In genomic region chr1:9705337-9706098, GRCh38 we compare ENCODE assay signal across 14 cellular contexts. TPM values are rescaled to one million over a fixed set of nuclear protein-coding genes. Genes with fewer than 3 reads are reported as not detected.
DNase-seq lines count a peak whose midpoint lies in the region; ATAC-seq lines count a peak whose summit lies in the region.
"Had no signal": no experiment of that assay in that cellular context is flagged by ENCODE, and none has a peak within 500 bp of the region (broad histone marks: within the 10 kb centered on the region; RNA-seq: fewer than 3 reads in every experiment).

No MANE protein-coding gene starts in this region.

- H3K4me3 ChIP-seq in CD4-positive, CD25-positive, alpha-beta regulatory T cell (ENCODE audit: low read depth, low read length): peak overlapping the region; percentile 48
- H3K4me3 ChIP-seq: left lung had no signal

- peaks cover 4% of the 10 kb centered on the region for H3K27me3 Mint-ChIP-seq in CD4-positive, CD25-positive, alpha-beta regulatory T cell
- H3K27me3 Mint-ChIP-seq in activated naive CD8-positive, alpha-beta T cell treated with anti-CD3 and anti-CD28 coated beads, Interleukin-2, amount 50 U/mL, for 24 hours: no peaks in the 10 kb centered on the region
- no peaks in the 10 kb centered on the region for H3K27me3 Mint-ChIP-seq in naive B cell

- no peak for ATAC-seq in CD4-positive, CD25-positive, alpha-beta regulatory T cell (ENCODE audit: low read depth in 2 of 2)
- ATAC-seq in activated naive CD8-positive, alpha-beta T cell treated with anti-CD3 and anti-CD28 coated beads, Interleukin-2, amount 50 U/mL, for 24 hours: peak; percentile 65
- no peak for ATAC-seq in naive B cell (ENCODE audit: low read depth in 2 of 2)
- ATAC-seq in GM21360 (IDR thresholded peaks at IDR 0.05; ENCODE audit: unreplicated experiment): no peak

- H3K9me3 Mint-ChIP-seq in CD4-positive, CD25-positive, alpha-beta regulatory T cell: peaks cover 0 to 3% (median 0%) of the 10 kb centered on the region in 7 donors
- peaks cover 3% of the 10 kb centered on the region for H3K9me3 Mint-ChIP-seq in activated naive CD8-positive, alpha-beta T cell treated with anti-CD3 and anti-CD28 coated beads, Interleukin-2, amount 50 U/mL, for 24 hours
- H3K9me3 Mint-ChIP-seq in naive B cell: peaks cover 0 to 6% (median 0%) of the 10 kb centered on the region in 7 donors

- no peaks in the 10 kb centered on the region for H3K9me3 ChIP-seq in CD4-positive, CD25-positive, alpha-beta regulatory T cell (ENCODE audit: control insufficient read depth in 2 of 2, low read length in 2 of 2)
- H3K9me3 ChIP-seq: left lung, stomach had no signal

- peaks cover 15 to 81% (median 54%) of the 10 kb centered on the region in 4 donors for H3K4me1 Mint-ChIP-seq in CD4-positive, CD25-positive, alpha-beta regulatory T cell
- H3K4me1 Mint-ChIP-seq in activated naive CD8-positive, alpha-beta T cell treated with anti-CD3 and anti-CD28 coated beads, Interleukin-2, amount 50 U/mL, for 24 hours: peaks cover 58% of the 10 kb centered on the region
- peaks cover 45 to 65% (median 55%) of the 10 kb centered on the region in 3 donors for H3K4me1 Mint-ChIP-seq in naive B cell

- peak overlapping the region; percentile 64 to 76 (median 66) for H3K4me3 Mint-ChIP-seq in CD4-positive, CD25-positive, alpha-beta regulatory T cell
- H3K4me3 Mint-ChIP-seq in activated naive CD8-positive, alpha-beta T cell treated with anti-CD3 and anti-CD28 coated beads, Interleukin-2, amount 50 U/mL, for 24 hours: peak overlapping the region; percentile 3
- H3K4me3 Mint-ChIP-seq in naive B cell: peak overlapping the region in 3 of 8 donors; percentile 22 to 69 (median 57)

- DNase-seq in CD4-positive, CD25-positive, alpha-beta regulatory T cell: no peak
- DNase-seq in HS-5 (ENCODE audit: low read depth): peak; percentile 70
- no peak for DNase-seq in activated naive CD8-positive, alpha-beta T cell treated with anti-CD3 and anti-CD28 coated beads, Interleukin-2, amount 50 U/mL, for 24 hours
- DNase-seq in naive B cell: no peak
- DNase-seq in DMS79 (lab: John Stamatoyannopoulos, UW): no peak
- no peak for DNase-seq in SK-N-DZ (ENCODE audit: low spot score)
- DNase-seq in germinal center (ENCODE audit: low spot score): no peak
- DNase-seq: activated gamma-delta T cell treated with Interleukin-2 at 50 U/mL for 16 hours; dermis blood vessel endothelial cell; RPMI8226; stimulated activated CD4-positive, alpha-beta T cell treated with anti-CD3 and anti-CD28 coated beads, Interleukin-1b, Interleukin-23, amount 100 ng/mL, for 48 hours; stomach had no signal

- H3K4me1 ChIP-seq in CD4-positive, CD25-positive, alpha-beta regulatory T cell (ENCODE audit: control insufficient read depth, insufficient read depth, low read length, poor library complexity, severe bottlenecking): peaks cover 54% of the 10 kb centered on the region

- H3K27ac Mint-ChIP-seq in CD4-positive, CD25-positive, alpha-beta regulatory T cell: peak overlapping the region; percentile 7 to 87 (median 34)
- H3K27ac Mint-ChIP-seq in activated naive CD8-positive, alpha-beta T cell treated with anti-CD3 and anti-CD28 coated beads, Interleukin-2, amount 50 U/mL, for 24 hours: peak overlapping the region; percentile 75
- peak overlapping the region; percentile 41 to 86 (median 76) for H3K27ac Mint-ChIP-seq in naive B cell

- no peaks in the 10 kb centered on the region for H3K27me3 ChIP-seq in CD4-positive, CD25-positive, alpha-beta regulatory T cell (ENCODE audit: control insufficient read depth, insufficient read depth, low read length)
- H3K27me3 ChIP-seq: left lung, stomach had no signal

- peaks cover 36% of the 10 kb centered on the region for H3K36me3 Mint-ChIP-seq in CD4-positive, CD25-positive, alpha-beta regulatory T cell
- H3K36me3 Mint-ChIP-seq in activated naive CD8-positive, alpha-beta T cell treated with anti-CD3 and anti-CD28 coated beads, Interleukin-2, amount 50 U/mL, for 24 hours (ENCODE audit: low read depth): peaks cover 53% of the 10 kb centered on the region
- peaks cover 14 to 21% of the 10 kb centered on the region in 2 donors for H3K36me3 Mint-ChIP-seq in naive B cell

- H3K27ac ChIP-seq in CD4-positive, CD25-positive, alpha-beta regulatory T cell (ENCODE audit: insufficient read depth, low read length, poor library complexity, severe bottlenecking): peak overlapping the region; percentile 33
- H3K27ac ChIP-seq: stomach had no signal

- H3K36me3 ChIP-seq in CD4-positive, CD25-positive, alpha-beta regulatory T cell (ENCODE audit: control insufficient read depth, insufficient read depth, low read length): peaks cover 25% of the 10 kb centered on the region

RNA-seq across cellular contexts. Expression of gene PIK3CD, which starts 54.0 kb away (rescaled TPM):
- total RNA-seq in CD4-positive, CD25-positive, alpha-beta regulatory T cell: 187 TPM
- 10 to 100 TPM; 47.3 to 63.2 (median 52.5) TPM for polyA plus RNA-seq in CD4-positive, CD25-positive, alpha-beta regulatory T cell
- 100 to 1,000 TPM in 1 of 6 donors, 10 to 100 TPM in 5; 29.6 to 105 (median 58.0) TPM for polyA plus RNA-seq in naive B cell (ENCODE audit: low read depth in 6 of 6)
- 0.46 and 0.52 TPM in 2 replicates for polyA plus RNA-seq in SK-N-DZ (2014; cell fraction: cytosol; rRNA removed)
- 0.39 and 0.45 TPM in 2 replicates for polyA plus RNA-seq in SK-N-DZ (2014; cell fraction: nucleus; rRNA removed)
